ENCODE assay signal across 8 cellular contexts in the genomic region with DNA sequence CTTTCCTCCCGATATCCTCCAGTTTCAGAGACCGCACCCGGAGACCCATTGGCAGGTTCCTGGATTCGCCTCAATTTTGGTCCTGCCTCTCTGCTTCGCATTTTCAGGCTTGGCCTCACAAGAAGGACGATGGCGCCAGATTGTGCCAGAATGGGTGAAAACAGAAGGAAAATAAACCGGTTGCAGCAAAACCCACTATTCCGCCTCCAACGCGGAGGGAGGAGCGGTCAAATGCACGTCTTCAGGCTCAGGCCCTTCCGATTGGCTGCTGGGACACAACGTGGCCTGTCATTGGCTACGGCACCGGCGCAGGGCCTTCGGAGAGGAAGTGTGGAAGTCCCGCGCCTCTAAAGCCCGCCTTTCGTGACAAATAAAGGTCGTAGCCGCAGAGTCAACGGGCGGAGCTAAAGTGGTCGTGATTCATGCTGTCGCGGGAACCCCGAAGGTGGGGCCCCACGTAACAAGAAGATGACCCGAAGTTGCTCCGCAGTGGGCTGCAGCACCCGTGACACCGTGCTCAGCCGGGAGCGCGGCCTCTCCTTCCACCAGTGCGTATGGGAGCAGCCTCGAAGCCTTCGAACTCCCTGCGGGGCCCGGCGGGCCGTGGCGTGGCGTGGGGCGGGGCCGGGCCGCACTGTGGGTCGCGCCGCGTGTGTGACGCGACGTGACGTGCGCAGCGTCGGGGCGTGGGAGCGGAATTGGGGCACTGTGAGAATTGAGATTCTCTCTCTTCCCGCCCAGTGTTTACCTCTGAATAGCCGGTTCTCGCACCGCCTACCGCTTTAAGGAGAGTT.
DNase-seq lines count a peak whose midpoint lies in the region; ATAC-seq and TF ChIP-seq lines count a peak whose summit lies in the region.

THAP9 (plus strand) TSS at position 401 of the 794 bp plus-strand sequence; CDS start at position 469, 68 bp downstream.

- DNase-seq in C1 segment of cervical spinal cord (lab: John Stamatoyannopoulos, UW) = peak; percentile 96 to 99 (median 98)
- DNase-seq in NCI-H524 treated with DMSO at 0.1 percent for 48 hours (lab: John Stamatoyannopoulos, UW) = peak; percentile 81
- DNase-seq in activated CD4-positive, alpha-beta T cell treated with anti-CD3 and anti-CD28 coated beads for 48 hours = peak; percentile 99
- peak; percentile 100 for DNase-seq in coronary artery (ENCODE audit: low spot score)
- DNase-seq in stimulated activated CD4-positive, alpha-beta T cell treated with anti-CD3 and anti-CD28 coated beads, Interleukin-1b, Interleukin-23, amount 100 ng/mL, for 24 hours (ENCODE audit: low read depth in 4 of 4, low spot score in 1 of 4) = peak; percentile 84 to 96 (median 91)

- H3K27ac ChIP-seq in coronary artery = peak within 1 kb of the TSS; percentile 96 to 100
- peak within 1 kb of the TSS; percentile 98 for H3K27ac ChIP-seq in layer of hippocampus (ENCODE audit: low read depth, low read length)

- H3K4me3 ChIP-seq in coronary artery = peak within 1 kb of the TSS; percentile 84

- ATAC-seq in GM19328 (IDR thresholded peaks at IDR 0.05; ENCODE audit: unreplicated experiment) = peak; percentile 89
- ATAC-seq in HG03460 (IDR thresholded peaks at IDR 0.05; ENCODE audit: unreplicated experiment) = peak; percentile 86

- no peaks in the 10 kb centered on the region for H3K27me3 ChIP-seq in layer of hippocampus (ENCODE audit: control insufficient read depth, insufficient read depth, low read length)

- no peak for TF ChIP-seq CTCF in coronary artery (IDR thresholded peaks at IDR 0.05)

Comparison
In these comparisons a context has a peak if more than half of its experiments do, and no peak if none do; other contexts are left out.
1. Peak in every context shown above with its lines: DNase-seq, ATAC-seq, H3K4me3 ChIP-seq and H3K27ac ChIP-seq.